1 cellular context compared by ENCODE assay signal in the genomic region with DNA sequence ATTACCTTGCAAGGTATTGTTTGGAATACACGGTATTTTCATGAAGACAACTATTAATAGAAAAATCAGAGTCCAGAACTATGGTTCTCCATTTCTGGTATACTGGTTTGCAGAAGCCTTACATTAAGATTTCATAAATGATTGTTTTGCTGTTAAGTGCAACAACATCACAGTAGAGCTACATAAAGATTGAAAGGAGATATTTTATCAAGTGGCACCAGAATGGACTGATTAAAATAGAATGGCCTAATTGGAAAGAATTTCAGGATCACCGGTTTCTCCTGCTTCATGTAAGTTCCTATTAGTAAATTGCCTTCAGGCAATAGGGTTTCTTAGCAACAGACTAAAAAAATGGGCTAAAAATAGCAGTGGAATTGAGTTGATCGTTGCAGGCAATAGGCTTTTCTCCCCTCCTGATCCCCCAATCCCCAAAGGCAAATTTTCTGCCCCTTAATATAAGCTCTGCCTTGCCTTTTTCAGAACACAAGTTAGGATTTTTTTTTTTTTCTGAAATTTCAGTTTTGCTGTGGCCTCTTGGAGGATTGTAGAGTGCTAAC.
TF ChIP-seq lines count a peak whose summit lies in the region.

No MANE protein-coding gene starts in this region.

TF ChIP-seq in GM23338, 12 proteins besides CTCF, POLR2A, EP300 and RAD21 (continued from another document):
- TF ChIP-seq, protein P1, sequence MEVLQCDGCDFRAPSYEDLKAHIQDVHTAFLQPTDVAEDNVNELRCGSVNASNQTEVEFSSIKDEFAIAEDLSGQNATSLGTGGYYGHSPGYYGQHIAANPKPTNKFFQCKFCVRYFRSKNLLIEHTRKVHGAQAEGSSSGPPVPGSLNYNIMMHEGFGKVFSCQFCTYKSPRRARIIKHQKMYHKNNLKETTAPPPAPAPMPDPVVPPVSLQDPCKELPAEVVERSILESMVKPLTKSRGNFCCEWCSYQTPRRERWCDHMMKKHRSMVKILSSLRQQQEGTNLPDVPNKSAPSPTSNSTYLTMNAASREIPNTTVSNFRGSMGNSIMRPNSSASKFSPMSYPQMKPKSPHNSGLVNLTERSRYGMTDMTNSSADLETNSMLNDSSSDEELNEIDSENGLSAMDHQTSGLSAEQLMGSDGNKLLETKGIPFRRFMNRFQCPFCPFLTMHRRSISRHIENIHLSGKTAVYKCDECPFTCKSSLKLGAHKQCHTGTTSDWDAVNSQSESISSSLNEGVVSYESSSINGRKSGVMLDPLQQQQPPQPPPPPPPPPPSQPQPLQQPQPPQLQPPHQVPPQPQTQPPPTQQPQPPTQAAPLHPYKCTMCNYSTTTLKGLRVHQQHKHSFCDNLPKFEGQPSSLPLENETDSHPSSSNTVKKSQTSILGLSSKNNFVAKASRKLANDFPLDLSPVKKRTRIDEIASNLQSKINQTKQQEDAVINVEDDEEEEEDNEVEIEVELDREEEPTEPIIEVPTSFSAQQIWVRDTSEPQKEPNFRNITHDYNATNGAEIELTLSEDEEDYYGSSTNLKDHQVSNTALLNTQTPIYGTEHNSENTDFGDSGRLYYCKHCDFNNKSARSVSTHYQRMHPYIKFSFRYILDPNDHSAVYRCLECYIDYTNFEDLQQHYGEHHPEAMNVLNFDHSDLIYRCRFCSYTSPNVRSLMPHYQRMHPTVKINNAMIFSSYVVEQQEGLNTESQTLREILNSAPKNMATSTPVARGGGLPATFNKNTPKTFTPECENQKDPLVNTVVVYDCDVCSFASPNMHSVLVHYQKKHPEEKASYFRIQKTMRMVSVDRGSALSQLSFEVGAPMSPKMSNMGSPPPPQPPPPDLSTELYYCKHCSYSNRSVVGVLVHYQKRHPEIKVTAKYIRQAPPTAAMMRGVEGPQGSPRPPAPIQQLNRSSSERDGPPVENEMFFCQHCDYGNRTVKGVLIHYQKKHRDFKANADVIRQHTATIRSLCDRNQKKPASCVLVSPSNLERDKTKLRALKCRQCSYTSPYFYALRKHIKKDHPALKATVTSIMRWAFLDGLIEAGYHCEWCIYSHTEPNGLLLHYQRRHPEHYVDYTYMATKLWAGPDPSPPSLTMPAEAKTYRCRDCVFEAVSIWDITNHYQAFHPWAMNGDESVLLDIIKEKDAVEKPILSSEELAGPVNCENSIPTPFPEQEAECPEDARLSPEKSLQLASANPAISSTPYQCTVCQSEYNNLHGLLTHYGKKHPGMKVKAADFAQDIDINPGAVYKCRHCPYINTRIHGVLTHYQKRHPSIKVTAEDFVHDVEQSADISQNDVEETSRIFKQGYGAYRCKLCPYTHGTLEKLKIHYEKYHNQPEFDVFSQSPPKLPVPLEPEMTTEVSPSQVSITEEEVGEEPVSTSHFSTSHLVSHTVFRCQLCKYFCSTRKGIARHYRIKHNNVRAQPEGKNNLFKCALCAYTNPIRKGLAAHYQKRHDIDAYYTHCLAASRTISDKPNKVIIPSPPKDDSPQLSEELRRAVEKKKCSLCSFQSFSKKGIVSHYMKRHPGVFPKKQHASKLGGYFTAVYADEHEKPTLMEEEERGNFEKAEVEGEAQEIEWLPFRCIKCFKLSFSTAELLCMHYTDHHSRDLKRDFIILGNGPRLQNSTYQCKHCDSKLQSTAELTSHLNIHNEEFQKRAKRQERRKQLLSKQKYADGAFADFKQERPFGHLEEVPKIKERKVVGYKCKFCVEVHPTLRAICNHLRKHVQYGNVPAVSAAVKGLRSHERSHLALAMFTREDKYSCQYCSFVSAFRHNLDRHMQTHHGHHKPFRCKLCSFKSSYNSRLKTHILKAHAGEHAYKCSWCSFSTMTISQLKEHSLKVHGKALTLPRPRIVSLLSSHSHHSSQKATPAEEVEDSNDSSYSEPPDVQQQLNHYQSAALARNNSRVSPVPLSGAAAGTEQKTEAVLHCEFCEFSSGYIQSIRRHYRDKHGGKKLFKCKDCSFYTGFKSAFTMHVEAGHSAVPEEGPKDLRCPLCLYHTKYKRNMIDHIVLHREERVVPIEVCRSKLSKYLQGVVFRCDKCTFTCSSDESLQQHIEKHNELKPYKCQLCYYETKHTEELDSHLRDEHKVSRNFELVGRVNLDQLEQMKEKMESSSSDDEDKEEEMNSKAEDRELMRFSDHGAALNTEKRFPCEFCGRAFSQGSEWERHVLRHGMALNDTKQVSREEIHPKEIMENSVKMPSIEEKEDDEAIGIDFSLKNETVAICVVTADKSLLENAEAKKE (CRISPR knock-in tag; IDR thresholded peaks at IDR 0.05), result no peak
- TF ChIP-seq POLR2AphosphoS5 (IDR thresholded peaks at IDR 0.05; ENCODE audit: low read depth) (no peak), CREB1 (CRISPR knock-in tag; IDR thresholded peaks at IDR 0.05; ENCODE audit: low read depth) (no peak), ZNF331 (CRISPR knock-in tag; IDR thresholded peaks at IDR 0.05; ENCODE audit: low read depth) (no peak), STAT1 (IDR thresholded peaks at IDR 0.05; ENCODE audit: unreplicated experiment) (no peak)
